In genomic region chr3:27914199-27914598, GRCh38 we compare ENCODE assay signal across 1 cellular context.
TF ChIP-seq lines count a peak whose summit lies in the region.

No MANE protein-coding gene starts in this region.

TF ChIP-seq in GM23338, 12 proteins besides CTCF, POLR2A, EP300 and RAD21 (continued from another document):
- TF ChIP-seq ZNF462 (CRISPR knock-in tag; IDR thresholded peaks at IDR 0.05) (no peak), EZH2 (IDR thresholded peaks at IDR 0.05; ENCODE audit: low read depth, unreplicated experiment) (no peak), POLR2AphosphoS5 (IDR thresholded peaks at IDR 0.05; ENCODE audit: low read depth) (no peak), CREB1 (CRISPR knock-in tag; IDR thresholded peaks at IDR 0.05; ENCODE audit: low read depth) (no peak), STAT1 (IDR thresholded peaks at IDR 0.05; ENCODE audit: unreplicated experiment) (no peak), ZNF114 (CRISPR knock-in tag; IDR thresholded peaks at IDR 0.05) (no peak)
